In genomic region chr13:114309806-114310410, GRCh38 we compare ENCODE assay signal across 1 cellular context.
TF ChIP-seq lines count a peak whose summit lies in the region.

No MANE protein-coding gene starts in this region.

TF ChIP-seq in GM23338, 12 proteins besides CTCF, POLR2A, EP300 and RAD21 (continued from another document):
- TF ChIP-seq ZNF462 (CRISPR knock-in tag; IDR thresholded peaks at IDR 0.05) (no peak), NANOG (IDR thresholded peaks at IDR 0.05; ENCODE audit: borderline replicate concordance) (no peak), ETS1 (IDR thresholded peaks at IDR 0.05) (no peak), EZH2 (IDR thresholded peaks at IDR 0.05; ENCODE audit: low read depth, unreplicated experiment) (no peak), ZNF114 (CRISPR knock-in tag; IDR thresholded peaks at IDR 0.05) (no peak), CREB1 (CRISPR knock-in tag; IDR thresholded peaks at IDR 0.05; ENCODE audit: low read depth) (no peak)
